ENCODE assay signal across 17 cellular contexts in the genomic region with DNA sequence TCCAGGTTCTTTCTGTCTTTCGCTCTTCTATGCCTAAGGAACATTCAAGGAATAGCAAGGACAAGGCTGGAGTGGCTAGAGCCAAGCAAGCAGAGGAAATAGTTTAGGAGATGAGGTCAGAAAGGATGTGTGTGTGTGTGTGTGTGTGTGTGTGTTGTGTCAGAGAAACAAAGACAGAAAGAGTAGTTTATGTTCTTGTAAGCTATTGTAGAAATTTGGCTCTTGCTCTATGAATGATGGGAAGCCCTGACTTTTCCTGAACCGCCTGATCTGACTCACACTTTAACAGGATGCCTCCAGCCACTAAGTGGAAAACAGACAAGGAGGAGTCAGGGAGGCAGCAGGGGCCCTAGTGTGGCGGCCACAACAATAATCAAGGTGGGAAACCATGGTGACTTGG. TPM values are rescaled to one million over a fixed set of nuclear protein-coding genes. Genes with fewer than 3 reads are reported as not detected.
DNase-seq lines count a peak whose midpoint lies in the region; ATAC-seq, FAIRE-seq and TF ChIP-seq lines count a peak whose summit lies in the region.
"Had no signal": no experiment of that assay in that cellular context is flagged by ENCODE, and none has a peak within 500 bp of the region (broad histone marks: within the 10 kb centered on the region; RNA-seq: fewer than 3 reads in every experiment).

No MANE protein-coding gene starts in this region.

- WGBS in heart right ventricle, 2 donors, result 67 to 72% methylated on average over 3 of the region's 3 CpGs

- FAIRE-seq in bronchial epithelial cell (lab: Jason Lieb, UNC), result no peak

- peak; percentile 80 to 93 (median 88) for ATAC-seq in heart right ventricle
- ATAC-seq in HG02852 (IDR thresholded peaks at IDR 0.05; ENCODE audit: unreplicated experiment), result no peak
- ATAC-seq: HCT116, left colon had no signal

- TF ChIP-seq CTCF in bronchial epithelial cell (IDR thresholded peaks at IDR 0.05; ENCODE audit: insufficient read depth, low read length, severe bottlenecking) (no peak), heart right ventricle (IDR thresholded peaks at IDR 0.05) (no peak)

- DNase-seq in HK-2 (ENCODE audit: unreplicated experiment) (peak; percentile 17), bronchial epithelial cell (ENCODE audit: low read depth) (peak; percentile 31), heart right ventricle (peak in 1 of 2 donors; percentile 54), LoVo (ENCODE audit: low spot score) (no peak), NCI-H1417 (lab: John Stamatoyannopoulos, UW) (no peak)
- DNase-seq in activated T-cell treated with anti-CD3 and anti-CD28 coated beads, Interleukin-2, amount 50 U/mL, for 1 hour, result no peak
- DNase-seq: activated B cell treated with CpG ODN at 0.5 μM for 24 hours; activated CD8-positive, alpha-beta memory T cell treated with anti-CD3 and anti-CD28 coated beads, Interleukin-2, amount 50 U/mL, for 48 hours; activated naive CD8-positive, alpha-beta T cell treated with anti-CD3 and anti-CD28 coated beads for 36 hours; head of caudate nucleus; left colon; NCI-H345; nephron progenitor cell had no signal

- H3K27ac ChIP-seq in heart right ventricle, result peak overlapping the region in 8 of 10 donors; percentile 55 to 85 (median 71)
- H3K27ac ChIP-seq in skeletal muscle tissue (ENCODE audit: low read depth, low read length), result peak overlapping the region; percentile 52

- H3K4me3 ChIP-seq in bronchial epithelial cell (ENCODE audit: low read depth, low read length), result no peak overlapping the region
- no peak overlapping the region for H3K4me3 ChIP-seq in heart right ventricle
- H3K4me3 ChIP-seq in skeletal muscle tissue (ENCODE audit: low read length in 3 of 3), result no peak overlapping the region
- H3K4me3 ChIP-seq: skin epidermis had no signal

- H3K36me3 ChIP-seq in bronchial epithelial cell (ENCODE audit: control insufficient read depth, insufficient read depth, low read length) (no peaks in the 10 kb centered on the region), heart right ventricle (no peaks in the 10 kb centered on the region), skeletal muscle tissue (ENCODE audit: control insufficient read depth in 3 of 3, insufficient read depth in 3 of 3, low read length in 3 of 3) (no peaks in the 10 kb centered on the region)

- peaks cover 0 to 17% (median 2%) of the 10 kb centered on the region in 11 donors for H3K9me3 ChIP-seq in heart right ventricle
- H3K9me3 ChIP-seq in skeletal muscle tissue (ENCODE audit: control insufficient read depth in 3 of 3, low read length in 3 of 3), result peaks cover 0 to 3% (median 0%) of the 10 kb centered on the region in 3 donors

- intact Hi-C loops in heart right ventricle (cut with DNase I), result no loop called here

- H3K4me1 ChIP-seq in heart right ventricle, result peaks cover 0 to 12% (median 0%) of the 10 kb centered on the region in 9 donors
- H3K4me1 ChIP-seq in skeletal muscle tissue (ENCODE audit: control insufficient read depth in 3 of 3, insufficient read depth in 3 of 3, low read length in 3 of 3), result no peaks in the 10 kb centered on the region

- no peak overlapping the region for H3K9ac ChIP-seq in skeletal muscle tissue (ENCODE audit: low read depth in 1 of 3, low read length in 3 of 3)

- H3K27me3 ChIP-seq in bronchial epithelial cell (ENCODE audit: control insufficient read depth, insufficient read depth, low read length) (no peaks in the 10 kb centered on the region), heart right ventricle (no peaks in the 10 kb centered on the region), skeletal muscle tissue (ENCODE audit: control insufficient read depth in 3 of 3, insufficient read depth in 3 of 3, low read length in 3 of 3) (no peaks in the 10 kb centered on the region)

RNA-seq across cellular contexts. Expression of a gene that starts 39.7 kb away (rescaled TPM):
- total RNA-seq in bronchial epithelial cell, result not detected in 2 replicates
- total RNA-seq in heart right ventricle, result 1 to 10 TPM; 1.6 to 7.9 (median 2.5) TPM
- 1 to 10 TPM in 1 of 2 donors, under 1 TPM in 1; 0.80 to 1.1 TPM for polyA plus RNA-seq in heart right ventricle
- 1.6 TPM for total RNA-seq in skeletal muscle tissue
- total RNA-seq: activated B cell treated with CpG ODN at 0.5 μM for 24 hours; activated naive CD8-positive, alpha-beta T cell treated with anti-CD3 and anti-CD28 coated beads for 36 hours had no signal

Comparison
In these comparisons a context has a peak if more than half of its experiments do, and no peak if none do; other contexts are left out.
1. DNase-seq: peak in HK-2 (single experiment) and bronchial epithelial cell (single experiment); none in LoVo (single experiment), NCI-H1417 (0 of 3) and activated T-cell treated with anti-CD3 and anti-CD28 coated beads, Interleukin-2, amount 50 U/mL, for 1 hour (single experiment).